Comparison of ENCODE assay signal across 17 cellular contexts in genomic region chr13:93108111-93108581, GRCh38.
DNase-seq lines count a peak whose midpoint lies in the region; FAIRE-seq and TF ChIP-seq lines count a peak whose summit lies in the region.
"Had no signal": no experiment of that assay in that cellular context is flagged by ENCODE, and none has a peak within 500 bp of the region (broad histone marks: within the 10 kb centered on the region; RNA-seq: fewer than 3 reads in every experiment).

No MANE protein-coding gene starts in this region.

- DNase-seq in COLO829 (ENCODE audit: low spot score) (peak; percentile 4), NCI-H446 (lab: John Stamatoyannopoulos, UW) (peak; percentile 2 to 33), astrocyte (ENCODE audit: low read depth) (peak; percentile 12), myocyte (ENCODE audit: low read depth) (peak; percentile 48), cerebellar cortex (ENCODE audit: low spot score) (no peak), SKM-1 treated with dmso at 0.1 percent for 144 hours (lab: John Stamatoyannopoulos, UW; ENCODE audit: unreplicated experiment) (no peak)
- DNase-seq in stimulated activated CD4-positive, alpha-beta T cell treated with anti-CD3 and anti-CD28 coated beads, Interleukin-4, amount 100 ng/mL, for 24 hours = no peak
- DNase-seq: CD8-positive, alpha-beta memory T cell; HCEC 1CT; Karpas-422; NCI-H1436; NCI-H2081 treated with DMSO at 0.1 percent for 48 hours; NCI-H226; SHP77; SW 1271 had no signal

- no peak overlapping the region for H3K4me3 Mint-ChIP-seq in astrocyte (ENCODE audit: unreplicated experiment)
- H3K4me3 Mint-ChIP-seq: CD8-positive, alpha-beta memory T cell had no signal

- no peak overlapping the region for H3K4me2 ChIP-seq in astrocyte (ENCODE audit: low read length)
- H3K4me2 ChIP-seq: BLaER1 had no signal

- no peak overlapping the region for H3K27ac ChIP-seq in astrocyte (ENCODE audit: low read depth, low read length)
- H3K27ac ChIP-seq: BLaER1 had no signal

- no peaks in the 10 kb centered on the region for H3K36me3 Mint-ChIP-seq in astrocyte (ENCODE audit: low read depth, unreplicated experiment)
- H3K36me3 Mint-ChIP-seq: CD8-positive, alpha-beta memory T cell had no signal

- no peak overlapping the region for H2AFZ ChIP-seq in astrocyte (ENCODE audit: low read depth, low read length)

- H3K4me1 ChIP-seq in astrocyte (ENCODE audit: insufficient read depth, low read length) = no peaks in the 10 kb centered on the region
- H3K4me1 ChIP-seq: BLaER1 had no signal

- H3K9me3 ChIP-seq in astrocyte (ENCODE audit: insufficient read depth, low read depth, low read length) = no peaks in the 10 kb centered on the region
- H3K9me3 ChIP-seq: BLaER1 had no signal

- H3K79me2 ChIP-seq in astrocyte (ENCODE audit: insufficient read depth, low read length) = no peaks in the 10 kb centered on the region

- H3K27me3 ChIP-seq in astrocyte (ENCODE audit: insufficient read depth, low read length) = no peaks in the 10 kb centered on the region
- H3K27me3 ChIP-seq: BLaER1 had no signal

- no peaks in the 10 kb centered on the region for H3K36me3 ChIP-seq in astrocyte (ENCODE audit: insufficient read depth, low read length)
- H3K36me3 ChIP-seq: BLaER1 had no signal

- no peaks in the 10 kb centered on the region for H3K27me3 Mint-ChIP-seq in astrocyte (ENCODE audit: low read depth, unreplicated experiment)

- H3K9ac ChIP-seq in astrocyte (ENCODE audit: low read length) = no peak overlapping the region
- H3K9ac ChIP-seq: BLaER1 had no signal

- H3K4me1 Mint-ChIP-seq in astrocyte (ENCODE audit: low read depth, unreplicated experiment) = no peaks in the 10 kb centered on the region
- H3K4me1 Mint-ChIP-seq: CD8-positive, alpha-beta memory T cell had no signal

- H3K9me3 Mint-ChIP-seq in astrocyte (ENCODE audit: unreplicated experiment) = peaks cover 2% of the 10 kb centered on the region

- FAIRE-seq in astrocyte (lab: Jason Lieb, UNC) = no peak
- FAIRE-seq: HepG2 had no signal

- no peak for TF ChIP-seq CTCF in astrocyte (IDR thresholded peaks at IDR 0.05; ENCODE audit: insufficient read depth, low read depth, low read length)

- H3K4me3 ChIP-seq in astrocyte (ENCODE audit: insufficient read depth, low read depth, low read length) = no peak overlapping the region
- H3K4me3 ChIP-seq: BLaER1 had no signal

- no peak overlapping the region for H3K27ac Mint-ChIP-seq in astrocyte (ENCODE audit: unreplicated experiment)
- H3K27ac Mint-ChIP-seq: CD8-positive, alpha-beta memory T cell had no signal

- no peaks in the 10 kb centered on the region for H4K20me1 ChIP-seq in astrocyte (ENCODE audit: insufficient read depth, low read length)
- H4K20me1 ChIP-seq: BLaER1 had no signal

Comparison
In these comparisons a context has a peak if more than half of its experiments do, and no peak if none do; other contexts are left out.
1. DNase-seq: peak in COLO829 (single experiment), NCI-H446 (2 of 2), astrocyte (single experiment) and myocyte (single experiment); none in cerebellar cortex (single experiment), stimulated activated CD4-positive, alpha-beta T cell treated with anti-CD3 and anti-CD28 coated beads, Interleukin-4, amount 100 ng/mL, for 24 hours (single experiment) and SKM-1 treated with dmso at 0.1 percent for 144 hours (single experiment).